In genomic region chr9:93875330-93875729, GRCh38 we compare ENCODE assay signal across 30 cellular contexts.
"Had no signal": no experiment of that assay in that cellular context is flagged by ENCODE, and none has a peak within 500 bp of the region (broad histone marks: within the 10 kb centered on the region; RNA-seq: fewer than 3 reads in every experiment).

No MANE protein-coding gene starts in this region.

- H3K36me3 ChIP-seq: neutrophil, pancreas, right lobe of liver, sigmoid colon, suprapubic skin, tibial artery, transverse colon, upper lobe of right lung, uterus had no signal

- H3K9me3 ChIP-seq: neutrophil, right lobe of liver, testis had no signal

- H3K4me1 ChIP-seq: pancreas, psoas muscle, right lobe of liver, sigmoid colon, suprapubic skin, testis, tibial artery, transverse colon, upper lobe of right lung, uterus had no signal

- H3K27me3 ChIP-seq: neutrophil, pancreas, right lobe of liver, sigmoid colon, testis, transverse colon, upper lobe of right lung, uterus had no signal

- H3K4me3 ChIP-seq: pancreas, psoas muscle, right lobe of liver, sigmoid colon, suprapubic skin, testis, tibial artery, transverse colon, upper lobe of right lung, uterus had no signal

- DNase-seq: naive thymus-derived CD8-positive, alpha-beta T cell; nephron progenitor cell; nucleus accumbens; pancreas; psoas muscle; right cardiac atrium; right lobe of liver; sigmoid colon; small intestine; stimulated activated CD4-positive, alpha-beta T cell treated with anti-CD3 and anti-CD28 coated beads, Interleukin-15, amount 100 ng/mL, for 24 hours; stimulated activated CD4-positive, alpha-beta T cell treated with anti-CD3 and anti-CD28 coated beads, Interleukin-2, amount 100 ng/mL, for 24 hours; stimulated activated CD4-positive, alpha-beta T cell treated with anti-CD3 and anti-CD28 coated beads, Interleukin-2, amount 100 ng/mL, for 48 hours; stimulated activated CD4-positive, alpha-beta T cell treated with anti-CD3 and anti-CD28 coated beads, Interleukin-4, amount 100 ng/mL, for 4 hours; stimulated activated CD8-positive, alpha-beta memory T cell treated with anti-CD3 and anti-CD28 coated beads, Interleukin-4, amount 100 ng/mL, for 48 hours; stimulated activated naive CD4-positive, alpha-beta T cell; stimulated activated naive CD8-positive, alpha-beta T cell treated with anti-CD3 and anti-CD28 coated beads, Interleukin-15, amount 100 ng/mL, for 72 hours; stimulated activated naive CD8-positive, alpha-beta T cell treated with anti-CD3 and anti-CD28 coated beads, Interleukin-15, Interleukin-2, amounts not matched to agents 100 U/mL and 50 U/mL, for 24 hours; substantia nigra; testis; tibial artery; transverse colon; upper lobe of right lung; uterus had no signal

- H3K27ac Mint-ChIP-seq: natural killer cell treated with Interleukin-12 subunit alpha and Interleukin-12 subunit beta and Interleukin-15 and Interleukin-18, amount 100 ng/mL, for 72 hours; nephron progenitor cell; progenitor cell of endocrine pancreas; stimulated activated memory B cell treated with anti-CD40 and anti-IgM and Interleukin-4, amounts not matched to agents 10 μg/mL and 1 μg/mL and 100 μg/mL, for 72 hours; stimulated activated naive CD8-positive, alpha-beta T cell treated with anti-CD3 and anti-CD28 coated beads, Interleukin-15, amount 100 ng/mL, for 72 hours; type B pancreatic cell had no signal

- H3K4me1 Mint-ChIP-seq: naive thymus-derived CD8-positive, alpha-beta T cell; stimulated activated memory B cell treated with anti-CD40 and anti-IgM and Interleukin-4, amounts not matched to agents 10 μg/mL and 1 μg/mL and 100 μg/mL, for 72 hours; stimulated activated naive CD8-positive, alpha-beta T cell treated with anti-CD3 and anti-CD28 coated beads, Interleukin-15, amount 100 ng/mL, for 72 hours had no signal

- H3K27ac ChIP-seq: neutrophil, pancreas, psoas muscle, right lobe of liver, sigmoid colon, suprapubic skin, testis, tibial artery, transverse colon, upper lobe of right lung, uterus had no signal

- H3K4me3 Mint-ChIP-seq: naive thymus-derived CD8-positive, alpha-beta T cell; natural killer cell treated with Interleukin-12 subunit alpha and Interleukin-12 subunit beta and Interleukin-15 and Interleukin-18, amount 100 ng/mL, for 72 hours; nephron progenitor cell; neural crest cell; stimulated activated memory B cell treated with anti-CD40 and anti-IgM and Interleukin-4, amounts not matched to agents 10 μg/mL and 1 μg/mL and 100 μg/mL, for 72 hours; stimulated activated naive CD8-positive, alpha-beta T cell treated with anti-CD3 and anti-CD28 coated beads, Interleukin-15, amount 100 ng/mL, for 72 hours; type B pancreatic cell had no signal

- H3K36me3 Mint-ChIP-seq: stimulated activated memory B cell treated with anti-CD40 and anti-IgM and Interleukin-4, amounts not matched to agents 10 μg/mL and 1 μg/mL and 100 μg/mL, for 72 hours had no signal
